ENCODE assay signal across 8 cellular contexts in genomic region chr11:67288452-67289225, GRCh38. TPM values are rescaled to one million over a fixed set of nuclear protein-coding genes. Genes with fewer than 3 reads are reported as not detected.
DNase-seq lines count a peak whose midpoint lies in the region; ATAC-seq and TF ChIP-seq lines count a peak whose summit lies in the region.

No MANE protein-coding gene starts in this region.

- H3K4me1 Mint-ChIP-seq in endothelial cell (ENCODE audit: unreplicated experiment) = peaks cover 20% of the 10 kb centered on the region

- peaks cover 20% of the 10 kb centered on the region for H3K36me3 Mint-ChIP-seq in endothelial cell (ENCODE audit: low read depth, unreplicated experiment)

- in situ Hi-C loops in Caki2 (cut with HindIII; ENCODE audit: low pct_unique_long_range_greater_than_20kb, low sequenced_read_pairs) = no loop called here

- DNase-seq in Caki2 (ENCODE audit: low read depth) = peak; percentile 84
- DNase-seq in HPDE6-E6E7 (ENCODE audit: extremely low spot score) = peak; percentile 83
- peak; percentile 97 for DNase-seq in NOMO-1 treated with DMSO at 0.1 percent for 48 hours (lab: John Stamatoyannopoulos, UW; ENCODE audit: unreplicated experiment)
- peak; percentile 73 for DNase-seq in activated CD8-positive, alpha-beta memory T cell treated with anti-CD3 and anti-CD28 coated beads, Interleukin-2, amount 50 U/mL, for 24 hours (ENCODE audit: extremely low read depth)
- peak; percentile 94 for DNase-seq in endothelial cell (ENCODE audit: low spot score)
- peak; percentile 71 for DNase-seq in middle frontal gyrus (ENCODE audit: extremely low spot score, low spot score)
- peak; percentile 86 for DNase-seq in stimulated activated CD8-positive, alpha-beta memory T cell treated with anti-CD3 and anti-CD28 coated beads, Interleukin-15, amount 100 ng/mL, for 48 hours (ENCODE audit: low read depth in 2 of 2)

- no peaks in the 10 kb centered on the region for H3K9me3 Mint-ChIP-seq in endothelial cell (ENCODE audit: unreplicated experiment)

- H3K4me3 Mint-ChIP-seq in endothelial cell (ENCODE audit: unreplicated experiment) = peak overlapping the region; percentile 87

- peak; percentile 41 for TF ChIP-seq CTCF in endothelial cell (IDR thresholded peaks at IDR 0.05; ENCODE audit: unreplicated experiment)

- peaks cover 24% of the 10 kb centered on the region for H3K27me3 Mint-ChIP-seq in endothelial cell (ENCODE audit: unreplicated experiment)

- H3K27ac Mint-ChIP-seq in endothelial cell (ENCODE audit: unreplicated experiment) = no peak overlapping the region

- peak; percentile 54 for ATAC-seq in GM19467 (IDR thresholded peaks at IDR 0.05; ENCODE audit: unreplicated experiment)

RNA-seq across cellular contexts. Expression of gene ANKRD13D, which starts 0.5 kb away (rescaled TPM):
- total RNA-seq in Caki2 (2014; rRNA removed; shearing (Covaris generic); ENCODE audit: low replicate concordance) = 11.7 and 22.5 TPM in 2 replicates
- 65.1 TPM for total RNA-seq in endothelial cell (ENCODE audit: unreplicated experiment)

RNA-seq across cellular contexts. Expression of gene SSH3, which starts 14.7 kb away (rescaled TPM):
- total RNA-seq in Caki2 (2014; rRNA removed; shearing (Covaris generic); ENCODE audit: low replicate concordance) = 16.3 and 50.6 TPM in 2 replicates
- total RNA-seq in endothelial cell (ENCODE audit: unreplicated experiment) = 7.3 TPM

RNA-seq across cellular contexts. Expression of gene GRK2, which starts 22.4 kb away (rescaled TPM):
- 31.7 and 37.1 TPM in 2 replicates for total RNA-seq in Caki2 (2014; rRNA removed; shearing (Covaris generic); ENCODE audit: low replicate concordance)
- 92.7 TPM for total RNA-seq in endothelial cell (ENCODE audit: unreplicated experiment)

Comparison
In these comparisons a context has a peak if more than half of its experiments do, and no peak if none do; other contexts are left out.
1. Peak in every context shown above with its lines: DNase-seq and ATAC-seq.